In genomic region chrX:118534716-118535493, GRCh38 we compare ENCODE assay signal across 1 cellular context.
TF ChIP-seq lines count a peak whose summit lies in the region.

No MANE protein-coding gene starts in this region.

TF ChIP-seq in HEK293, 187 proteins besides CTCF, POLR2A, EP300 and RAD21 (continued from another document and continues in another):
- TF ChIP-seq ZNF362 (tag by site-specific recombination; IDR thresholded peaks at IDR 0.05) (peak; percentile 82), ZNF664 (tag by site-specific recombination; IDR thresholded peaks at IDR 0.05) (no peak), ZNF513 (tag by site-specific recombination; IDR thresholded peaks at IDR 0.05) (no peak), ZBTB21 (tag by site-specific recombination; IDR thresholded peaks at IDR 0.05) (0 out of 2 replicates have a peak, but pooled peaks have one; percentile 38), ZNF521 (tag by site-specific recombination; IDR thresholded peaks at IDR 0.05) (no peak), ZNF18 (tag by site-specific recombination; IDR thresholded peaks at IDR 0.05) (no peak), ZNF274 (IDR thresholded peaks at IDR 0.05; ENCODE audit: low read length) (no peak), ZNF274 (tag by site-specific recombination; IDR thresholded peaks at IDR 0.05; ENCODE audit: borderline replicate concordance) (no peak), PRDM2 (tag by site-specific recombination; IDR thresholded peaks at IDR 0.05; ENCODE audit: borderline replicate concordance) (no peak), ZBTB10 (tag by site-specific recombination; IDR thresholded peaks at IDR 0.05) (no peak), ZNF157 (tag by site-specific recombination; IDR thresholded peaks at IDR 0.05) (no peak), ZEB2 (tag by site-specific recombination; IDR thresholded peaks at IDR 0.05) (no peak), ATF2 (tag by site-specific recombination; IDR thresholded peaks at IDR 0.05; ENCODE audit: low read depth) (no peak), PRDM6 (tag by site-specific recombination; IDR thresholded peaks at IDR 0.05) (peak; percentile 98), GLIS2 (tag by site-specific recombination; IDR thresholded peaks at IDR 0.05) (no peak), ZBTB48 (tag by site-specific recombination; IDR thresholded peaks at IDR 0.05) (peak; percentile 96), ZBTB6 (tag by site-specific recombination; IDR thresholded peaks at IDR 0.05) (0 out of 2 replicates have a peak, but pooled peaks have one; percentile 10), ZNF48 (tag by site-specific recombination; IDR thresholded peaks at IDR 0.05) (no peak), ZNF23 (tag by site-specific recombination; IDR thresholded peaks at IDR 0.05; ENCODE audit: borderline replicate concordance) (no peak), ZNF792 (tag by site-specific recombination; IDR thresholded peaks at IDR 0.05) (no peak), ZNF596 (tag by site-specific recombination; IDR thresholded peaks at IDR 0.05) (no peak), SCRT1 (tag by site-specific recombination; IDR thresholded peaks at IDR 0.05; ENCODE audit: borderline replicate concordance) (peak; percentile 89), ZFP69B (tag by site-specific recombination; IDR thresholded peaks at IDR 0.05) (no peak), ZBTB1 (tag by site-specific recombination; IDR thresholded peaks at IDR 0.05) (peak; percentile 68; the same call in 1 of the 2 replicates), SP3 (tag by site-specific recombination; IDR thresholded peaks at IDR 0.05) (no peak), HOXA7 (CRISPR knock-in tag; IDR thresholded peaks at IDR 0.05; ENCODE audit: borderline replicate concordance) (no peak), BCL11A (tag by site-specific recombination; IDR thresholded peaks at IDR 0.05; ENCODE audit: low read depth) (no peak), ZNF777 (tag by site-specific recombination; IDR thresholded peaks at IDR 0.05; ENCODE audit: borderline replicate concordance) (no peak), TRIM28 (IDR thresholded peaks at IDR 0.05; ENCODE audit: borderline replicate concordance, low read length) (peak; percentile 91), ZNF776 (tag by site-specific recombination; IDR thresholded peaks at IDR 0.05; ENCODE audit: borderline replicate concordance) (no peak), ZBTB44 (tag by site-specific recombination; IDR thresholded peaks at IDR 0.05) (peak; percentile 92), PRDM10 (tag by site-specific recombination; IDR thresholded peaks at IDR 0.05) (no peak), ZNF843 (tag by site-specific recombination; IDR thresholded peaks at IDR 0.05) (peak; percentile 93)
